ENCODE assay signal across 2 cellular contexts in the genomic region with DNA sequence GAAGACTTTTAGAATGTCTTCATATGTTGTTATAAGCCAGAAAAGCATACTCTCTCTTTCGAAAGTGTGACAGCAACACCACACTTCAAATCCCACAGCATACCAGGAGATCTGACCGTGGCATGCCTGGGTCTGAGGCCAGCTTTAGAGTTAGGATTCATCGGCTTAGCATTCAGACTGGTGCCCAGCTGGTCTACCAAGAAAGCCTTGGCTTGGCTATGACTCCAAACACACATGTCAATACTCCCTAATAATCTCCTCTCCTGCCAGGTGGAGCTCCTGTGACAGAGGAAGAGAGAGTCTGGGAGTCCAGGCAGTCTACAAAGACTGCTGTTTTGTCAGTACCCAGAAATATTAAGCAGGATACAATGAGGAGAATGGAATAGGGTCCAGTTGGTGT.
TF ChIP-seq lines count a peak whose summit lies in the region.

No MANE protein-coding gene starts in this region.

TF ChIP-seq in SK-N-SH treated with all-trans-retinoic acid at 6 μM for 48 hours, 23 proteins besides CTCF, POLR2A, EP300 and RAD21 (continued from another document):
- TF ChIP-seq, protein P1, sequence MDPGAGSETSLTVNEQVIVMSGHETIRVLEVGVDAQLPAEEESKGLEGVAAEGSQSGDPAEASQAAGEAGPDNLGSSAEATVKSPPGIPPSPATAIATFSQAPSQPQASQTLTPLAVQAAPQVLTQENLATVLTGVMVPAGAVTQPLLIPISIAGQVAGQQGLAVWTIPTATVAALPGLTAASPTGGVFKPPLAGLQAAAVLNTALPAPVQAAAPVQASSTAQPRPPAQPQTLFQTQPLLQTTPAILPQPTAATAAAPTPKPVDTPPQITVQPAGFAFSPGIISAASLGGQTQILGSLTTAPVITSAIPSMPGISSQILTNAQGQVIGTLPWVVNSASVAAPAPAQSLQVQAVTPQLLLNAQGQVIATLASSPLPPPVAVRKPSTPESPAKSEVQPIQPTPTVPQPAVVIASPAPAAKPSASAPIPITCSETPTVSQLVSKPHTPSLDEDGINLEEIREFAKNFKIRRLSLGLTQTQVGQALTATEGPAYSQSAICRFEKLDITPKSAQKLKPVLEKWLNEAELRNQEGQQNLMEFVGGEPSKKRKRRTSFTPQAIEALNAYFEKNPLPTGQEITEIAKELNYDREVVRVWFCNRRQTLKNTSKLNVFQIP (CRISPR knock-in tag; IDR thresholded peaks at IDR 0.05; ENCODE audit: borderline replicate concordance, low read depth) = no peak
- TF ChIP-seq TOX (CRISPR knock-in tag; IDR thresholded peaks at IDR 0.05; ENCODE audit: borderline replicate concordance) (no peak), RARB (CRISPR knock-in tag; IDR thresholded peaks at IDR 0.05) (no peak), BACH2 (CRISPR knock-in tag; IDR thresholded peaks at IDR 0.05; ENCODE audit: borderline replicate concordance) (no peak), ARNTL (CRISPR knock-in tag; IDR thresholded peaks at IDR 0.05; ENCODE audit: borderline replicate concordance, low read depth) (no peak), ZNF565 (CRISPR knock-in tag; conservative IDR thresholded peaks at IDR 0.05; ENCODE audit: low read depth) (no peak), GLIS3 (CRISPR knock-in tag; IDR thresholded peaks at IDR 0.05) (no peak), TCF4 (CRISPR knock-in tag; IDR thresholded peaks at IDR 0.05; ENCODE audit: borderline replicate concordance) (no peak)
- TF ChIP-seq, protein P2, sequence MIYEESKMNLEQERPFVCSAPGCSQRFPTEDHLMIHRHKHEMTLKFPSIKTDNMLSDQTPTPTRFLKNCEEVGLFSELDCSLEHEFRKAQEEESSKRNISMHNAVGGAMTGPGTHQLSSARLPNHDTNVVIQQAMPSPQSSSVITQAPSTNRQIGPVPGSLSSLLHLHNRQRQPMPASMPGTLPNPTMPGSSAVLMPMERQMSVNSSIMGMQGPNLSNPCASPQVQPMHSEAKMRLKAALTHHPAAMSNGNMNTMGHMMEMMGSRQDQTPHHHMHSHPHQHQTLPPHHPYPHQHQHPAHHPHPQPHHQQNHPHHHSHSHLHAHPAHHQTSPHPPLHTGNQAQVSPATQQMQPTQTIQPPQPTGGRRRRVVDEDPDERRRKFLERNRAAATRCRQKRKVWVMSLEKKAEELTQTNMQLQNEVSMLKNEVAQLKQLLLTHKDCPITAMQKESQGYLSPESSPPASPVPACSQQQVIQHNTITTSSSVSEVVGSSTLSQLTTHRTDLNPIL (CRISPR knock-in tag; IDR thresholded peaks at IDR 0.05; ENCODE audit: low read depth) = no peak
- TF ChIP-seq, protein P3, sequence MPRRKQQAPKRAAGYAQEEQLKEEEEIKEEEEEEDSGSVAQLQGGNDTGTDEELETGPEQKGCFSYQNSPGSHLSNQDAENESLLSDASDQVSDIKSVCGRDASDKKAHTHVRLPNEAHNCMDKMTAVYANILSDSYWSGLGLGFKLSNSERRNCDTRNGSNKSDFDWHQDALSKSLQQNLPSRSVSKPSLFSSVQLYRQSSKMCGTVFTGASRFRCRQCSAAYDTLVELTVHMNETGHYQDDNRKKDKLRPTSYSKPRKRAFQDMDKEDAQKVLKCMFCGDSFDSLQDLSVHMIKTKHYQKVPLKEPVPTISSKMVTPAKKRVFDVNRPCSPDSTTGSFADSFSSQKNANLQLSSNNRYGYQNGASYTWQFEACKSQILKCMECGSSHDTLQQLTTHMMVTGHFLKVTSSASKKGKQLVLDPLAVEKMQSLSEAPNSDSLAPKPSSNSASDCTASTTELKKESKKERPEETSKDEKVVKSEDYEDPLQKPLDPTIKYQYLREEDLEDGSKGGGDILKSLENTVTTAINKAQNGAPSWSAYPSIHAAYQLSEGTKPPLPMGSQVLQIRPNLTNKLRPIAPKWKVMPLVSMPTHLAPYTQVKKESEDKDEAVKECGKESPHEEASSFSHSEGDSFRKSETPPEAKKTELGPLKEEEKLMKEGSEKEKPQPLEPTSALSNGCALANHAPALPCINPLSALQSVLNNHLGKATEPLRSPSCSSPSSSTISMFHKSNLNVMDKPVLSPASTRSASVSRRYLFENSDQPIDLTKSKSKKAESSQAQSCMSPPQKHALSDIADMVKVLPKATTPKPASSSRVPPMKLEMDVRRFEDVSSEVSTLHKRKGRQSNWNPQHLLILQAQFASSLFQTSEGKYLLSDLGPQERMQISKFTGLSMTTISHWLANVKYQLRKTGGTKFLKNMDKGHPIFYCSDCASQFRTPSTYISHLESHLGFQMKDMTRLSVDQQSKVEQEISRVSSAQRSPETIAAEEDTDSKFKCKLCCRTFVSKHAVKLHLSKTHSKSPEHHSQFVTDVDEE (CRISPR knock-in tag; IDR thresholded peaks at IDR 0.05) = no peak

TF ChIP-seq in SK-N-SH, 30 proteins besides CTCF, POLR2A, EP300 and RAD21 (continued from another document):
- TF ChIP-seq REST (IDR thresholded peaks at IDR 0.05; ENCODE audit: low read depth, low read length) = no peak
- no peak for TF ChIP-seq GATA2 (CRISPR knock-in tag; IDR thresholded peaks at IDR 0.05)
- TF ChIP-seq POLR2AphosphoS5 (IDR thresholded peaks at IDR 0.05; ENCODE audit: low read depth, low read length) = no peak
- no peak for TF ChIP-seq PBX3 (IDR thresholded peaks at IDR 0.05)
- no peak for TF ChIP-seq NFIC (IDR thresholded peaks at IDR 0.05; ENCODE audit: borderline replicate concordance)
- no peak for TF ChIP-seq MEF2A (IDR thresholded peaks at IDR 0.05; ENCODE audit: borderline replicate concordance, low read depth)
- TF ChIP-seq FOSL2 (IDR thresholded peaks at IDR 0.05; ENCODE audit: borderline replicate concordance, low read depth) = no peak
- no peak for TF ChIP-seq TEAD4 (IDR thresholded peaks at IDR 0.05; ENCODE audit: borderline replicate concordance, insufficient read depth)
- TF ChIP-seq TCF12 (IDR thresholded peaks at IDR 0.05) = no peak
- no peak for TF ChIP-seq USF2 (IDR thresholded peaks at IDR 0.05; ENCODE audit: borderline replicate concordance, low read depth, low read length)
- TF ChIP-seq JUND (IDR thresholded peaks at IDR 0.05) = no peak
- no peak for TF ChIP-seq RXRA (IDR thresholded peaks at IDR 0.05; ENCODE audit: borderline replicate concordance, low read depth)
- TF ChIP-seq SMC3 (IDR thresholded peaks at IDR 0.05; ENCODE audit: low read depth, low read length) = no peak
- no peak for TF ChIP-seq RFX5 (IDR thresholded peaks at IDR 0.05; ENCODE audit: low read length)
